8 cellular contexts compared by ENCODE assay signal in the genomic region with DNA sequence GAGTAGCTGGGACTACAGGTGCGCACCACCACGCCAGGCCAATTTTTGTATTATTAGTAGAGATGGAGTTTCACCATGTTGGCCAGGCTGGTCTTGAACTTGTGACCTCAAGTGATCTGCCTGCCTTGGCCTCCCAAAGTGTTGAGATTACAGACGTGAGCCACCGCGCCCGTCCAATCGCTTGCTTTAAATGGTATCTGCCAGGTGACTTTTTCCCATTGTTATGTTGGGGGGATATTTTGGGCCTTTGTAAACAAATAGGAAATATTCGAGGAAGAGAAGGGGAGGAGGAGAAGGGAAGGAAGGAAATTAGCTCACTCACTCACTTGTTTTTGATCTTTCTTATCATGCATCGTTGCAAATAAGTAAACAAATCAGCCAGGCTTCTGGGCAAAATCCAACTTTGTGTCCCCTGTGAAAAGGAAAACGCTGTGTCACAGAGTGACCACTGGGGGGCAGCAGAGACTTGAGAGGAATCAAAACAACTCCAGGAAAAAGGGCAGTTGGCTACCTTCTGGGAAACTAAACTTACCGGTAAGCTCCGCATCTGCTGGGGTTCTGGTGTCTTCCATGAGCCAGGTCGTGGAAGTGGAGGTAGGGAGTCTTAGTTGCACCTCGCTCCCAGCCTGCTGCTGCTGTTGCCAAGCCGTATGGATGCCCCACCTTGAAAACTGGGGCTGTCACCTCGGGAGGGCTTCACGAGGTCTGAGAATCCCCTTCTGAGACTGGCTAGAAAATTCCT. TPM values are rescaled to one million over a fixed set of nuclear protein-coding genes. Genes with fewer than 3 reads are reported as not detected.
DNase-seq lines count a peak whose midpoint lies in the region; ATAC-seq and TF ChIP-seq lines count a peak whose summit lies in the region.

No MANE protein-coding gene starts in this region.

- no peak overlapping the region for H3K9ac ChIP-seq in neuronal stem cell (ENCODE audit: low read depth, low read length, poor library complexity)

- peak; percentile 92 for DNase-seq in DMS 273 (lab: John Stamatoyannopoulos, UW; ENCODE audit: unreplicated experiment)
- peak; percentile 80 for DNase-seq in RPMI8226
- peak; percentile 78 for DNase-seq in fibroblast of the conjunctiva (ENCODE audit: low read depth)
- DNase-seq in neuronal stem cell (ENCODE audit: low spot score), result peak; percentile 71
- peak; percentile 59 for DNase-seq in stimulated activated naive CD8-positive, alpha-beta T cell treated with anti-CD3 and anti-CD28 coated beads, Interleukin-15, amount 100 ng/mL, for 72 hours

- no peak overlapping the region for H3K27ac ChIP-seq in neuronal stem cell (replicated peaks; ENCODE audit: low read length)

- peak overlapping the region; percentile 76 for H3K4me3 Mint-ChIP-seq in activated T-helper 17 cell treated with anti-CD3 and anti-CD28 coated beads, Interleukin-2, amount 50 U/mL, for 72 hours
- peak overlapping the region; percentile 76 to 84 for H3K4me3 Mint-ChIP-seq in stimulated activated naive CD8-positive, alpha-beta T cell treated with anti-CD3 and anti-CD28 coated beads, Interleukin-15, amount 100 ng/mL, for 72 hours

- H3K4me2 ChIP-seq in neuronal stem cell (ENCODE audit: insufficient read depth, low read length, poor library complexity, severe bottlenecking), result no peak overlapping the region

- H3K14ac ChIP-seq in neuronal stem cell (ENCODE audit: low read length), result no peak overlapping the region

- H3K36me3 Mint-ChIP-seq in activated T-helper 17 cell treated with anti-CD3 and anti-CD28 coated beads, Interleukin-2, amount 50 U/mL, for 72 hours (ENCODE audit: low read depth), result no peaks in the 10 kb centered on the region

- no peaks in the 10 kb centered on the region for H3K9me3 ChIP-seq in neuronal stem cell (replicated peaks in 1 of 2; ENCODE audit: control insufficient read depth in 2 of 2, insufficient read depth in 1 of 2, low read depth in 1 of 2, low read length in 2 of 2)

- H3K9me3 Mint-ChIP-seq in activated T-helper 17 cell treated with anti-CD3 and anti-CD28 coated beads, Interleukin-2, amount 50 U/mL, for 72 hours, result no peaks in the 10 kb centered on the region
- H3K9me3 Mint-ChIP-seq in stimulated activated naive CD8-positive, alpha-beta T cell treated with anti-CD3 and anti-CD28 coated beads, Interleukin-15, amount 100 ng/mL, for 72 hours, result no peaks in the 10 kb centered on the region

- WGBS in neuronal stem cell (ENCODE audit: extremely low coverage in 2 of 2, insufficient read length in 2 of 2, insufficient replicate concordance in 1 of 2), 2 donors, result no CpG with 5 or more reads among the region's 17 CpGs

- peak overlapping the region; percentile 50 for H2AFZ ChIP-seq in neuronal stem cell (ENCODE audit: low read length)

- no peak overlapping the region for H3K18ac ChIP-seq in neuronal stem cell (ENCODE audit: low read length)

- no peak overlapping the region for H2BK5ac ChIP-seq in neuronal stem cell (ENCODE audit: low read length)

- no peak overlapping the region for H4K8ac ChIP-seq in neuronal stem cell (ENCODE audit: low read depth, low read length)

- ATAC-seq in activated T-helper 17 cell treated with anti-CD3 and anti-CD28 coated beads, Interleukin-2, amount 50 U/mL, for 72 hours (replicated peaks), result peak; percentile 63
- no peak for ATAC-seq in stimulated activated naive CD8-positive, alpha-beta T cell treated with anti-CD3 and anti-CD28 coated beads, Interleukin-15, amount 100 ng/mL, for 72 hours
- no peak for ATAC-seq in HG02938 (IDR thresholded peaks at IDR 0.05; ENCODE audit: unreplicated experiment)

- H3K27ac Mint-ChIP-seq in activated T-helper 17 cell treated with anti-CD3 and anti-CD28 coated beads, Interleukin-2, amount 50 U/mL, for 72 hours, result peak overlapping the region; percentile 79
- peak overlapping the region in 1 of 2 donors; percentile 89 for H3K27ac Mint-ChIP-seq in stimulated activated naive CD8-positive, alpha-beta T cell treated with anti-CD3 and anti-CD28 coated beads, Interleukin-15, amount 100 ng/mL, for 72 hours

- peak overlapping the region; percentile 8 for H2BK15ac ChIP-seq in neuronal stem cell (ENCODE audit: low read length)

- peak overlapping the region; percentile 48 for H3K23ac ChIP-seq in neuronal stem cell (ENCODE audit: low read depth, low read length, poor library complexity)

- peaks cover 0 to 6% of the 10 kb centered on the region in 2 donors for H3K4me1 ChIP-seq in neuronal stem cell (ENCODE audit: control insufficient read depth in 2 of 2, insufficient read depth in 1 of 2, low read depth in 1 of 2, low read length in 2 of 2)

- no peak overlapping the region for H2BK120ac ChIP-seq in neuronal stem cell (ENCODE audit: low read depth, low read length)

- H4K91ac ChIP-seq in neuronal stem cell (ENCODE audit: low read depth, low read length, poor library complexity), result no peak overlapping the region

- peaks cover 2% of the 10 kb centered on the region for H3K79me1 ChIP-seq in neuronal stem cell (ENCODE audit: low read depth, low read length)

- no peak overlapping the region for H2BK12ac ChIP-seq in neuronal stem cell (ENCODE audit: low read length)

- H2AK5ac ChIP-seq in neuronal stem cell (ENCODE audit: low read depth, low read length), result no peak overlapping the region

- H3K4me3 ChIP-seq in neuronal stem cell (ENCODE audit: low read length in 2 of 2), result no peak overlapping the region

- peaks cover 7% of the 10 kb centered on the region for H3K4me1 Mint-ChIP-seq in activated T-helper 17 cell treated with anti-CD3 and anti-CD28 coated beads, Interleukin-2, amount 50 U/mL, for 72 hours
- H3K4me1 Mint-ChIP-seq in stimulated activated naive CD8-positive, alpha-beta T cell treated with anti-CD3 and anti-CD28 coated beads, Interleukin-15, amount 100 ng/mL, for 72 hours, result peaks cover 46% of the 10 kb centered on the region

- no peaks in the 10 kb centered on the region for H3K27me3 Mint-ChIP-seq in activated T-helper 17 cell treated with anti-CD3 and anti-CD28 coated beads, Interleukin-2, amount 50 U/mL, for 72 hours
- no peaks in the 10 kb centered on the region for H3K27me3 Mint-ChIP-seq in stimulated activated naive CD8-positive, alpha-beta T cell treated with anti-CD3 and anti-CD28 coated beads, Interleukin-15, amount 100 ng/mL, for 72 hours

- peak; percentile 94 for TF ChIP-seq CTCF in LNCAP (IDR thresholded peaks at IDR 0.05)

- no peaks in the 10 kb centered on the region for H3K27me3 ChIP-seq in neuronal stem cell (ENCODE audit: control insufficient read depth in 3 of 3, insufficient read depth in 3 of 3, low read depth in 1 of 3, low read length in 3 of 3)

- no peak overlapping the region for H3K4ac ChIP-seq in neuronal stem cell (ENCODE audit: low read length)

- peaks cover 0 to 10% of the 10 kb centered on the region in 2 donors for H3K36me3 ChIP-seq in neuronal stem cell (replicated peaks in 1 of 2; ENCODE audit: control insufficient read depth in 2 of 2, insufficient read depth in 2 of 2, low read length in 2 of 2)

RNA-seq across cellular contexts. Expression of gene RANBP3, which starts 9.3 kb away (rescaled TPM):
- 100 to 1,000 TPM in 1 of 2 donors, 10 to 100 TPM in 1; 81.4 to 112 TPM for total RNA-seq in activated T-helper 17 cell treated with anti-CD3 and anti-CD28 coated beads, Interleukin-2, amount 50 U/mL, for 72 hours
- 112 TPM for polyA plus RNA-seq in neuronal stem cell (2013, experiment 1 of 2)
- 111 TPM for polyA plus RNA-seq in neuronal stem cell (2013, experiment 2 of 2)
